17 cellular contexts compared by ENCODE assay signal in genomic region chr15:49327927-49328326, GRCh38.
"Had no signal": no experiment of that assay in that cellular context is flagged by ENCODE, and none has a peak within 500 bp of the region (broad histone marks: within the 10 kb centered on the region; RNA-seq: fewer than 3 reads in every experiment).

No MANE protein-coding gene starts in this region.

- H3K27me3 Mint-ChIP-seq: stimulated activated naive B cell treated with anti-CD40 and anti-IgM and Interleukin-4, amounts not matched to agents 10 μg/mL and 1 μg/mL and 100 μg/mL, for 72 hours; stimulated activated naive CD8-positive, alpha-beta T cell treated with anti-CD3 and anti-CD28 coated beads, Interleukin-15, amount 100 ng/mL, for 72 hours had no signal

- H3K4me3 Mint-ChIP-seq: mesothelial cell of epicardium; natural killer cell; neural crest cell; stimulated activated naive B cell treated with anti-CD40 and anti-IgM and Interleukin-4, amounts not matched to agents 10 μg/mL and 1 μg/mL and 100 μg/mL, for 72 hours; stimulated activated naive CD8-positive, alpha-beta T cell treated with anti-CD3 and anti-CD28 coated beads, Interleukin-15, amount 100 ng/mL, for 72 hours had no signal

- H3K9me3 ChIP-seq: esophagus muscularis mucosa, right atrium auricular region, sigmoid colon, testis, tibial nerve had no signal

- H3K27me3 ChIP-seq: esophagus muscularis mucosa, right atrium auricular region, sigmoid colon, testis, tibial nerve had no signal

- H3K9me3 Mint-ChIP-seq: mesothelial cell of epicardium; natural killer cell; neural crest cell; stimulated activated naive B cell treated with anti-CD40 and anti-IgM and Interleukin-4, amounts not matched to agents 10 μg/mL and 1 μg/mL and 100 μg/mL, for 72 hours; stimulated activated naive CD8-positive, alpha-beta T cell treated with anti-CD3 and anti-CD28 coated beads, Interleukin-15, amount 100 ng/mL, for 72 hours had no signal

- H3K27ac Mint-ChIP-seq: mesothelial cell of epicardium; natural killer cell; stimulated activated naive B cell treated with anti-CD40 and anti-IgM and Interleukin-4, amounts not matched to agents 10 μg/mL and 1 μg/mL and 100 μg/mL, for 72 hours had no signal

- H3K4me1 ChIP-seq: right atrium auricular region, testis, tibial nerve had no signal

- H3K4me3 ChIP-seq: esophagus muscularis mucosa, right atrium auricular region, sigmoid colon, skin epidermis, testis, tibial nerve had no signal

- H3K4me1 Mint-ChIP-seq: stimulated activated naive B cell treated with anti-CD40 and anti-IgM and Interleukin-4, amounts not matched to agents 10 μg/mL and 1 μg/mL and 100 μg/mL, for 72 hours; stimulated activated naive CD8-positive, alpha-beta T cell treated with anti-CD3 and anti-CD28 coated beads, Interleukin-15, amount 100 ng/mL, for 72 hours had no signal

- DNase-seq: effector memory CD4-positive, alpha-beta T cell; foreskin fibroblast; left colon; natural killer cell; sigmoid colon; stimulated activated CD4-positive, alpha-beta T cell treated with anti-CD3 and anti-CD28 coated beads, Interleukin-2, amount 100 ng/mL, for 24 hours; stimulated activated CD4-positive, alpha-beta T cell treated with anti-CD3 and anti-CD28 coated beads, Interleukin-4, amount 100 ng/mL, for 4 hours; stimulated activated naive B cell treated with anti-CD40 and anti-IgM and Interleukin-4, amounts not matched to agents 10 μg/mL and 1 μg/mL and 100 μg/mL, for 72 hours; stimulated activated naive CD8-positive, alpha-beta T cell treated with anti-CD3 and anti-CD28 coated beads, Interleukin-15, amount 100 ng/mL, for 72 hours; testis had no signal

- H3K27ac ChIP-seq: epithelial cell of prostate, esophagus muscularis mucosa, right atrium auricular region, sigmoid colon, skin epidermis, testis, tibial nerve had no signal

- H3K36me3 ChIP-seq: right atrium auricular region, sigmoid colon had no signal

- H3K36me3 Mint-ChIP-seq: natural killer cell had no signal

- ATAC-seq: left colon; natural killer cell; stimulated activated naive B cell treated with anti-CD40 and anti-IgM and Interleukin-4, amounts not matched to agents 10 μg/mL and 1 μg/mL and 100 μg/mL, for 72 hours; stimulated activated naive CD8-positive, alpha-beta T cell treated with anti-CD3 and anti-CD28 coated beads, Interleukin-15, amount 100 ng/mL, for 72 hours had no signal
